Comparison of ENCODE assay signal across 1 cellular context in genomic region chr14:94015223-94015622, GRCh38.
TF ChIP-seq lines count a peak whose summit lies in the region.

No MANE protein-coding gene starts in this region.

TF ChIP-seq in GM12878, 131 proteins besides CTCF, POLR2A, EP300 and RAD21:
- TF ChIP-seq RELB (IDR thresholded peaks at IDR 0.05; ENCODE audit: low read depth) = no peak
- no peak for TF ChIP-seq MTA3 (IDR thresholded peaks at IDR 0.05; ENCODE audit: borderline replicate concordance, low read length)
- no peak for TF ChIP-seq PAX5 (IDR thresholded peaks at IDR 0.05; ENCODE audit: borderline replicate concordance, low read depth, low read length)
- no peak for TF ChIP-seq BCLAF1 (IDR thresholded peaks at IDR 0.05)
- TF ChIP-seq RUNX3 (IDR thresholded peaks at IDR 0.05; ENCODE audit: low read length) = no peak
- no peak for TF ChIP-seq NFIC (IDR thresholded peaks at IDR 0.05; ENCODE audit: low read depth, low read length)
TF ChIP-seq in GM12878: peak in this region for 0.
